ENCODE assay signal across 9 cellular contexts in genomic region chr2:25361261-25362048, GRCh38. TPM values are rescaled to one million over a fixed set of nuclear protein-coding genes. Genes with fewer than 3 reads are reported as not detected.
DNase-seq lines count a peak whose midpoint lies in the region; ATAC-seq, FAIRE-seq and TF ChIP-seq lines count a peak whose summit lies in the region.
"Had no signal": no experiment of that assay in that cellular context is flagged by ENCODE, and none has a peak within 500 bp of the region (broad histone marks: within the 10 kb centered on the region; RNA-seq: fewer than 3 reads in every experiment).

No MANE protein-coding gene starts in this region.

- H3K36me3 ChIP-seq in heart left ventricle = no peaks in the 10 kb centered on the region
- H3K36me3 ChIP-seq in right atrium auricular region = no peaks in the 10 kb centered on the region
- H3K36me3 ChIP-seq in K562 (ENCODE audit: control insufficient read depth, insufficient read depth, low read length) = no peaks in the 10 kb centered on the region
- no peaks in the 10 kb centered on the region for H3K36me3 ChIP-seq in mucosa of descending colon (ENCODE audit: low read depth)
- no peaks in the 10 kb centered on the region for H3K36me3 ChIP-seq in upper lobe of left lung
- H3K36me3 ChIP-seq: SJSA1 had no signal

- H2AFZ ChIP-seq in K562 (ENCODE audit: low read depth, low read length) = peak overlapping the region; percentile 88; the same call in 1 of the 2 replicates

- no peak for FAIRE-seq in K562 (lab: Jason Lieb, UNC)

- CTCF ChIA-PET in K562 (lab: Yijun Ruan, JAX; ENCODE audit: low intra/inter-chr PET ratio) = interaction anchor here (1.0 kb wide), 1 partner anchor 13 kb away, joined by 3 read pairs; no protein-coding TSS in a partner anchor

- peak in 1 of 5 donors; percentile 56 for DNase-seq in heart left ventricle
- DNase-seq in right atrium auricular region (ENCODE audit: low spot score) = no peak
- no peak for DNase-seq in K562 (ENCODE audit: extremely low read depth in 1 of 4, low spot score in 3 of 4)
- no peak for DNase-seq in mucosa of descending colon
- DNase-seq in upper lobe of left lung = no peak
- no peak for DNase-seq in NCI-H345 (lab: John Stamatoyannopoulos, UW)
- no peak for DNase-seq in NCI-H1930 (lab: John Stamatoyannopoulos, UW)
- no peak for DNase-seq in LoVo (ENCODE audit: low spot score)

- peak overlapping the region; percentile 69; the same call in 1 of the 2 replicates for H3K4me2 ChIP-seq in K562 (ENCODE audit: insufficient read depth, low read length)

- in situ Hi-C loops in K562 (cut with MboI) = no loop called here

- intact Hi-C loops in heart left ventricle (cut with DNase I) = loop anchor here in 4 of 10 donors (2.0 to 10.0 kb wide), 4 partner anchors 19 to 313 kb away; partner anchors contain the start of gene DTNB (in 1 of the 4)
- intact Hi-C loops in K562 (cut with micrococcal nuclease) = no loop called here
- intact Hi-C loops in mucosa of descending colon (cut with DNase I, micrococcal nuclease) = loop anchor here in 1 of 2 donors (10.0 kb wide), 1 partner anchor 163 kb away; no protein-coding TSS in a partner anchor

- no TSS peak for BruUV-seq in K562 (replicated peaks; lab: Mats Ljungman, UMichigan)

- H3K27me3 ChIP-seq in heart left ventricle (no peaks in the 10 kb centered on the region), right atrium auricular region (no peaks in the 10 kb centered on the region), K562 (ENCODE audit: control insufficient read depth in 2 of 2, insufficient read depth in 2 of 2, low read length in 2 of 2) (peaks cover 5 to 51% of the 10 kb centered on the region in 2 experiments; a peak in 3 of 5 replicates), upper lobe of left lung (no peaks in the 10 kb centered on the region)
- H3K27me3 ChIP-seq: SJSA1 had no signal

- TF ChIP-seq POLR2A in heart left ventricle (IDR thresholded peaks at IDR 0.05) = no peak
- no peak for TF ChIP-seq POLR2A in K562 (conservative IDR thresholded peaks at IDR 0.05)
- no peak for TF ChIP-seq POLR2A in upper lobe of left lung (IDR thresholded peaks at IDR 0.05)

- no peaks in the 10 kb centered on the region for H3K79me2 ChIP-seq in K562 (ENCODE audit: control insufficient read depth, insufficient read depth, low read length)

- H4K20me1 ChIP-seq in K562 (replicated peaks; ENCODE audit: control insufficient read depth, insufficient read depth, low read length) = no peaks in the 10 kb centered on the region

- H3K9ac ChIP-seq in K562 (ENCODE audit: insufficient read depth in 1 of 2, low read depth in 2 of 2, low read length in 2 of 2) = peak overlapping the region in 1 of 2 experiments; percentile 36; a peak in 1 of 4 replicates

- H3K4me1 ChIP-seq in heart left ventricle (peaks cover 0 to 20% (median 5%) of the 10 kb centered on the region in 12 donors), right atrium auricular region (peaks cover 0 to 6% of the 10 kb centered on the region in 2 donors), K562 (replicated peaks in 1 of 2; ENCODE audit: control insufficient read depth in 2 of 2, insufficient read depth in 2 of 2, low read length in 2 of 2) (peaks cover 0 to 9% of the 10 kb centered on the region in 2 experiments; a peak in 3 of 5 replicates), mucosa of descending colon (ENCODE audit: low read depth) (peaks cover 5% of the 10 kb centered on the region), upper lobe of left lung (peaks cover 2 to 11% (median 8%) of the 10 kb centered on the region in 4 donors)

- ATAC-seq in heart left ventricle = no peak
- no peak for ATAC-seq in K562
- ATAC-seq in mucosa of descending colon = no peak
- ATAC-seq in upper lobe of left lung (ENCODE audit: low FRiP score in 2 of 2) = no peak

- H3K9me1 ChIP-seq in K562 (ENCODE audit: control insufficient read depth, insufficient read depth, low read length) = no peaks in the 10 kb centered on the region

- TF ChIP-seq CTCF in heart left ventricle (IDR thresholded peaks at IDR 0.05) = no peak
- no peak for TF ChIP-seq CTCF in right atrium auricular region (IDR thresholded peaks at IDR 0.05)
- no peak for TF ChIP-seq CTCF in K562 (IDR thresholded peaks at IDR 0.05 in 2 of 3, conservative IDR thresholded peaks at IDR 0.05 in 1 of 3; ENCODE audit: insufficient read depth in 2 of 3, low read depth in 1 of 3, low read length in 3 of 3)
- TF ChIP-seq CTCF in mucosa of descending colon (IDR thresholded peaks at IDR 0.05) = no peak
- no peak for TF ChIP-seq CTCF in upper lobe of left lung (IDR thresholded peaks at IDR 0.05)

- peak overlapping the region in 10 of 12 donors; percentile 6 to 57 (median 44) for H3K4me3 ChIP-seq in heart left ventricle
- H3K4me3 ChIP-seq in right atrium auricular region = peak overlapping the region in 1 of 2 donors; percentile 42
- no peak overlapping the region for H3K4me3 ChIP-seq in K562
- H3K4me3 ChIP-seq in mucosa of descending colon = peak overlapping the region; percentile 6
- H3K4me3 ChIP-seq in upper lobe of left lung = peak overlapping the region in 3 of 4 donors; percentile 32 to 48 (median 45)

- 54 to 58% (median 56%) methylated on average over 32 to 34 of the region's 34 CpGs for WGBS in heart left ventricle, 4 donors
- 14% methylated on average over 29 of the region's 34 CpGs for WGBS in K562 (ENCODE audit: insufficient coverage, low coverage, missing lambda C conversion rate)
- WGBS in upper lobe of left lung, 2 donors = 57 to 58% methylated on average over 32 to 34 of the region's 34 CpGs

- POLR2A ChIA-PET in K562 (lab: Yijun Ruan, JAX) = interaction anchor here (0.6 to 1.6 kb wide), 3 partner anchors 12 to 22 kb away, joined by 4 read pairs; no protein-coding TSS in a partner anchor

- TF ChIP-seq EP300 in K562 (IDR thresholded peaks at IDR 0.05; ENCODE audit: low read length) (no peak), upper lobe of left lung (IDR thresholded peaks at IDR 0.05) (no peak)

- H3K9me3 ChIP-seq in heart left ventricle (no peaks in the 10 kb centered on the region), right atrium auricular region (no peaks in the 10 kb centered on the region), K562 (replicated peaks; ENCODE audit: control insufficient read depth, insufficient read depth, low read depth, low read length) (no peaks in the 10 kb centered on the region), mucosa of descending colon (no peaks in the 10 kb centered on the region), upper lobe of left lung (no peaks in the 10 kb centered on the region)
- H3K9me3 ChIP-seq: SJSA1 had no signal

- peak overlapping the region in 7 of 12 donors; percentile 36 to 90 (median 75) for H3K27ac ChIP-seq in heart left ventricle
- no peak overlapping the region for H3K27ac ChIP-seq in right atrium auricular region
- no peak overlapping the region for H3K27ac ChIP-seq in K562 (ENCODE audit: extremely low read depth, low read depth, low read length)
- peak overlapping the region in 2 of 4 donors; percentile 21 to 85 for H3K27ac ChIP-seq in upper lobe of left lung
- H3K27ac ChIP-seq: SJSA1 had no signal

- no peak for TF ChIP-seq RAD21 in K562 (CRISPR knock-in tag; conservative IDR thresholded peaks at IDR 0.05 in 1 of 2, IDR thresholded peaks at IDR 0.05 in 1 of 2)

TF ChIP-seq in K562, 482 proteins besides CTCF, POLR2A, EP300 and RAD21:
- TF ChIP-seq NBN (IDR thresholded peaks at IDR 0.05; ENCODE audit: low read depth) (0 out of 2 replicates have a peak, but pooled peaks have one; percentile 10), ZNF143 (CRISPR knock-in tag; IDR thresholded peaks at IDR 0.05) (no peak)

RNA-seq across cellular contexts. Expression of gene DNMT3A, which starts 19.7 kb away (rescaled TPM):
- total RNA-seq in heart left ventricle (10 to 100 TPM in 8 of 9 donors, 1 to 10 TPM in 1; 3.5 to 26.0 (median 18.6) TPM), right atrium auricular region (1 to 10 TPM; 6.0 to 8.1 TPM), K562 (2014; rRNA removed) (6.3 and 7.0 TPM in 2 replicates), K562 (2014; rRNA removed; fragmentation: Illumina TruSeq; extraction: Trizol) (3.7 and 4.4 TPM in 2 replicates), K562 (2015; rRNA removed; fragmentation: Illumina TruSeq; extraction: Trizol) (4.5 and 5.0 TPM in 2 replicates), K562 (2021) (13.5 and 16.0 TPM in 2 replicates), mucosa of descending colon (10 to 100 TPM; 31.2 to 50.8 (median 33.0) TPM), upper lobe of left lung (10 to 100 TPM in 5 of 6 donors, 1 to 10 TPM in 1; 7.8 to 49.2 (median 30.4) TPM)
- polyA plus RNA-seq in heart left ventricle (1 to 10 TPM; 9.1 to 9.2 TPM), K562 (2011; rRNA removed) (4.6 and 4.8 TPM in 2 replicates), K562 (2014; fragmentation: Illumina TruSeq; extraction: Trizol) (5.9 and 6.1 TPM in 2 replicates), K562 (2014; fragmentation: Nextera tagmentation; extraction: Ambion mirVana) (1 to 10 TPM; 3.0 to 8.7 TPM), K562 (2014; rRNA removed) (6.2 and 9.4 TPM in 2 replicates)
- 17.3 and 36.0 TPM in 2 replicates for total RNA-seq in K562 (2011; cell fraction: chromatin; rRNA removed; ENCODE audit: low replicate concordance)
- 20.7 and 22.2 TPM in 2 replicates for total RNA-seq in K562 (2011; cell fraction: nucleolus; rRNA removed)
- total RNA-seq in K562 (2011; cell fraction: nucleoplasm; rRNA removed) = 15.0 and 23.5 TPM in 2 replicates
- 5.2 TPM in 2 replicates for polyA plus RNA-seq in K562 (2011; cell fraction: cytosol; rRNA removed)
- 13.6 and 23.1 TPM in 2 replicates for polyA plus RNA-seq in K562 (2011; cell fraction: nucleus; rRNA removed)
- polyA plus RNA-seq in K562 (2012) = 7.3 and 8.9 TPM in 2 replicates
- 7.9 and 9.0 TPM in 2 replicates for polyA minus RNA-seq in K562 (2011; rRNA and poly(A)+ RNA removed)
- polyA minus RNA-seq in K562 (2011; cell fraction: cytosol; rRNA and poly(A)+ RNA removed) = 10.6 and 17.4 TPM in 2 replicates
- 9.6 and 10.0 TPM in 2 replicates for polyA minus RNA-seq in K562 (2011; cell fraction: nucleus; rRNA and poly(A)+ RNA removed)

Comparison
In these comparisons a context has a peak if more than half of its experiments do, and no peak if none do; other contexts are left out.
1. H3K27ac ChIP-seq: peak in heart left ventricle (7 of 12); none in right atrium auricular region (0 of 2) and K562 (single experiment).